Comparison of ENCODE assay signal across 16 cellular contexts in genomic region chr3:134235677-134236076, GRCh38. TPM values are rescaled to one million over a fixed set of nuclear protein-coding genes. Genes with fewer than 3 reads are reported as not detected.
A peak's percentile ranks its signal among the peaks of the same experiment; 100 is the strongest.
DNase-seq lines count a peak whose midpoint lies in the region; ATAC-seq and TF ChIP-seq lines count a peak whose summit lies in the region.
"Had no signal": no experiment of that assay in that cellular context is flagged by ENCODE, and none has a peak within 500 bp of the region (broad histone marks: within the 10 kb centered on the region; RNA-seq: fewer than 3 reads in every experiment).

No MANE protein-coding gene starts in this region.

- no peak for TF ChIP-seq CTCF in CD4-positive, alpha-beta T cell (IDR thresholded peaks at IDR 0.05)
- TF ChIP-seq CTCF in WTC11 (IDR thresholded peaks at IDR 0.05) (no peak), gastrocnemius medialis (IDR thresholded peaks at IDR 0.05 in 4 of 5, conservative IDR thresholded peaks at IDR 0.05 in 1 of 5) (no peak)

- H3K4me1 ChIP-seq in right cardiac atrium (ENCODE audit: control insufficient read depth, insufficient read depth, low read length) (peaks cover 22% of the 10 kb centered on the region), gastrocnemius medialis (peaks cover 74 to 76% of the 10 kb centered on the region in 2 donors)

- H3K36me3 ChIP-seq in gastrocnemius medialis: no peaks in the 10 kb centered on the region

- no peaks in the 10 kb centered on the region for H3K27me3 Mint-ChIP-seq in CD4-positive, alpha-beta T cell
- H3K27me3 Mint-ChIP-seq in WTC11 (ENCODE audit: low read depth): no peaks in the 10 kb centered on the region
- H3K27me3 Mint-ChIP-seq: effector memory CD8-positive, alpha-beta T cell had no signal

- H3K9me3 Mint-ChIP-seq in CD4-positive, alpha-beta T cell: no peaks in the 10 kb centered on the region
- no peaks in the 10 kb centered on the region for H3K9me3 Mint-ChIP-seq in WTC11
- H3K9me3 Mint-ChIP-seq: effector memory CD8-positive, alpha-beta T cell had no signal

- H3K9me3 ChIP-seq in CD4-positive, alpha-beta T cell (ENCODE audit: control insufficient read depth, low read length): no peaks in the 10 kb centered on the region
- H3K9me3 ChIP-seq in right cardiac atrium (ENCODE audit: control insufficient read depth, low read length) (no peaks in the 10 kb centered on the region), gastrocnemius medialis (no peaks in the 10 kb centered on the region)

- DNase-seq in CD4-positive, alpha-beta T cell: no peak
- DNase-seq in WTC11 (ENCODE audit: low spot score) (no peak), right cardiac atrium (no peak), gastrocnemius medialis (no peak)
- no peak for DNase-seq in stimulated activated CD4-positive, alpha-beta T cell treated with anti-CD3 and anti-CD28 coated beads, Interleukin-2, amount 100 ng/mL, for 48 hours
- DNase-seq: activated CD8-positive, alpha-beta memory T cell treated with anti-CD3 and anti-CD28 coated beads for 24 hours; activated effector memory CD4-positive, alpha-beta T cell treated with anti-CD3 and anti-CD28 coated beads, Interleukin-2, amount 50 U/mL, for 16 hours; DMS 273 treated with DMSO at 0.1 percent for 48 hours; effector memory CD8-positive, alpha-beta T cell; foreskin fibroblast; NCI-H187; NCI-H526; PC-3 had no signal

- H3K27me3 ChIP-seq in CD4-positive, alpha-beta T cell (ENCODE audit: control insufficient read depth, insufficient read depth, low read length): no peaks in the 10 kb centered on the region
- H3K27me3 ChIP-seq in right cardiac atrium (ENCODE audit: control insufficient read depth, insufficient read depth) (no peaks in the 10 kb centered on the region), gastrocnemius medialis (no peaks in the 10 kb centered on the region)

- H3K27ac ChIP-seq in CD4-positive, alpha-beta T cell (ENCODE audit: low read depth, low read length): no peak overlapping the region
- peak overlapping the region; percentile 10 for H3K27ac ChIP-seq in right cardiac atrium (ENCODE audit: low read length)
- peak overlapping the region in 3 of 4 donors; percentile 10 to 53 (median 34) for H3K27ac ChIP-seq in gastrocnemius medialis

- POLR2A ChIA-PET in CD4-positive, alpha-beta T cell (lab: Charles Lee): no interaction called here
- POLR2A ChIA-PET in WTC11 (lab: Charles Lee): no interaction called here

- in situ Hi-C loops in gastrocnemius medialis (cut with MboI; ENCODE audit: low sequenced_read_pairs in 4 of 4): no loop called here

- no peak overlapping the region for H3K27ac Mint-ChIP-seq in CD4-positive, alpha-beta T cell
- no peak overlapping the region; the same call in 1 of the 2 replicates for H3K27ac Mint-ChIP-seq in WTC11

- intact Hi-C loops in CD4-positive, alpha-beta T cell (cut with DNase I, micrococcal nuclease): no loop called here
- intact Hi-C loops in right cardiac atrium (cut with DNase I) (no loop called here), gastrocnemius medialis (cut with DNase I; ENCODE audit: low total_unique reads) (no loop called here)

- no peaks in the 10 kb centered on the region for H3K36me3 Mint-ChIP-seq in CD4-positive, alpha-beta T cell (ENCODE audit: low read depth)
- H3K36me3 Mint-ChIP-seq in WTC11: no peaks in the 10 kb centered on the region

- CTCF ChIA-PET in CD4-positive, alpha-beta T cell (lab: Charles Lee): no interaction called here
- CTCF ChIA-PET in WTC11 (lab: Charles Lee): interaction anchor here (1.4 kb wide), 1 partner anchor 23 kb away, joined by 5 read pairs; no protein-coding TSS in a partner anchor

- H3K4me1 Mint-ChIP-seq in CD4-positive, alpha-beta T cell (ENCODE audit: low read depth): peaks cover 87% of the 10 kb centered on the region
- peaks cover 52% of the 10 kb centered on the region for H3K4me1 Mint-ChIP-seq in WTC11

- 78% methylated on average over 2 of the region's 2 CpGs for WGBS in right cardiac atrium

- no peak for ATAC-seq in CD4-positive, alpha-beta T cell (ENCODE audit: poor library complexity)
- ATAC-seq in WTC11 (peak; percentile 77), right cardiac atrium (peak in 1 of 2 donors; percentile 18), gastrocnemius medialis (no peak), HG03045 (IDR thresholded peaks at IDR 0.05; ENCODE audit: unreplicated experiment) (no peak), HG03469 (IDR thresholded peaks at IDR 0.05; ENCODE audit: unreplicated experiment) (no peak)
- ATAC-seq in activated CD4-positive, CD25-positive, alpha-beta regulatory T cell treated with anti-CD3 and anti-CD28 coated beads, Interleukin-2, amount 50 U/mL, for 24 hours: no peak
- ATAC-seq: effector memory CD8-positive, alpha-beta T cell; PC-3 had no signal

- H3K4me3 ChIP-seq in right cardiac atrium (ENCODE audit: low read length): no peak overlapping the region
- no peak overlapping the region for H3K4me3 ChIP-seq in gastrocnemius medialis

- peak overlapping the region; percentile 1 for H3K4me3 Mint-ChIP-seq in CD4-positive, alpha-beta T cell
- no peak overlapping the region for H3K4me3 Mint-ChIP-seq in WTC11

- TF ChIP-seq POLR2A in gastrocnemius medialis (IDR thresholded peaks at IDR 0.05): no peak

TF ChIP-seq in WTC11, 78 proteins besides CTCF, POLR2A, EP300 and RAD21:
- TF ChIP-seq TP53 (CRISPR knock-in tag; IDR thresholded peaks at IDR 0.05) (no peak), ZBTB43 (CRISPR knock-in tag; IDR thresholded peaks at IDR 0.05) (no peak), CDX4 (CRISPR knock-in tag; IDR thresholded peaks at IDR 0.05; ENCODE audit: borderline replicate concordance) (no peak), FOXK1 (CRISPR knock-in tag; IDR thresholded peaks at IDR 0.05) (no peak), CBFB (CRISPR knock-in tag; IDR thresholded peaks at IDR 0.05; ENCODE audit: low read depth) (no peak), EMX1 (CRISPR knock-in tag; IDR thresholded peaks at IDR 0.05) (no peak), HMGXB4 (CRISPR knock-in tag; IDR thresholded peaks at IDR 0.05) (no peak), ATF3 (CRISPR knock-in tag; conservative IDR thresholded peaks at IDR 0.05) (no peak), GABPB1 (CRISPR knock-in tag; IDR thresholded peaks at IDR 0.05) (no peak)

RNA-seq across cellular contexts. Expression of gene RYK, which starts 15.0 kb away (rescaled TPM):
- total RNA-seq in CD4-positive, alpha-beta T cell: 10 to 100 TPM; 57.6 to 59.2 TPM
- total RNA-seq in WTC11 (2021) (46.1 to 54.2 TPM (median 48.5 TPM) in 3 replicates), right cardiac atrium (10 to 100 TPM; 48.3 to 57.3 (median 52.7) TPM), gastrocnemius medialis (10 to 100 TPM; 25.8 to 42.4 (median 35.0) TPM)
- polyA plus RNA-seq in right cardiac atrium: 30.9 TPM
